11 cellular contexts compared by ENCODE assay signal in the genomic region with DNA sequence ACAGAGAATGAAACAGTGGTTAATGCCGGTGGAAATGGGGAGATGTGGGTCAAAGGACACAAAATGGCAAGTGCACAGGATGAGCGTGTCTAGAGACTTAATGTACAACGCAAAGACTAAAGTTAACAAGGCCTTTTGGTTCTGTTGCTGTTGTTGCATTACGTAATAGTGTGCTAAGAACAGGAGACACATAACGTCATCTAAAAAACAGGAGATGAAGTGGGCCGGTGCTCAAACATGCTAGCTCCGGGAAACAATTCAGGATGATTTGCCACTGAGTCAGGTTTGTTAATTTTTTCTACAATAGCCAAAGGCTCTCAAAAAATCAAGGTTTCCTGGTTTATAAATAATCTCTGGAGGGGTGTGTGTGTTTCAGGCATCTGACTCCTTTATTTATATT. TPM values are rescaled to one million over a fixed set of nuclear protein-coding genes. Genes with fewer than 3 reads are reported as not detected.
DNase-seq lines count a peak whose midpoint lies in the region; ATAC-seq and TF ChIP-seq lines count a peak whose summit lies in the region.
"Had no signal": no experiment of that assay in that cellular context is flagged by ENCODE, and none has a peak within 500 bp of the region (broad histone marks: within the 10 kb centered on the region; RNA-seq: fewer than 3 reads in every experiment).

No MANE protein-coding gene starts in this region.

- POLR2A ChIA-PET in Caco-2 (lab: Charles Lee) = no interaction called here

- H3K36me3 ChIP-seq in adrenal gland (replicated peaks in 1 of 2) (no peaks in the 10 kb centered on the region), Caco-2 (ENCODE audit: control insufficient read depth, insufficient read depth, low read length) (no peaks in the 10 kb centered on the region)

- WGBS in adrenal gland, 4 donors = 32 to 42% (median 36%) methylated on average over 7 of the region's 7 CpGs

- H3K9me3 ChIP-seq in adrenal gland (replicated peaks in 1 of 3) = no peaks in the 10 kb centered on the region
- H3K9me3 ChIP-seq in Caco-2 = no peaks in the 10 kb centered on the region

- peak overlapping the region; percentile 70 to 84 (median 76) for H3K27ac ChIP-seq in adrenal gland

- TF ChIP-seq POLR2A in adrenal gland (IDR thresholded peaks at IDR 0.05) = peak in 1 of 2 donors; percentile 41

- H3K27me3 Mint-ChIP-seq in HFFc6 (ENCODE audit: insufficient read depth) (no peaks in the 10 kb centered on the region; the same call in 1 of the 2 replicates), Caco-2 (ENCODE audit: insufficient read depth, unreplicated experiment) (no peaks in the 10 kb centered on the region)
- H3K27me3 Mint-ChIP-seq: IgD-negative memory B cell had no signal

- H3K4me1 Mint-ChIP-seq in HFFc6 (ENCODE audit: low read depth) (peaks cover 46% of the 10 kb centered on the region), Caco-2 (ENCODE audit: low read depth, unreplicated experiment) (peaks cover 18% of the 10 kb centered on the region)

- H3K4me3 Mint-ChIP-seq in HFFc6 (peak overlapping the region; percentile 27; the same call in 1 of the 2 replicates), Caco-2 (ENCODE audit: unreplicated experiment) (no peak overlapping the region)
- H3K4me3 Mint-ChIP-seq: H9, IgD-negative memory B cell had no signal

- H3K9me3 Mint-ChIP-seq in HFFc6 = no peaks in the 10 kb centered on the region
- no peaks in the 10 kb centered on the region for H3K9me3 Mint-ChIP-seq in Caco-2 (ENCODE audit: unreplicated experiment)
- H3K9me3 Mint-ChIP-seq: H9, IgD-negative memory B cell had no signal

- in situ Hi-C loops in G401 (cut with HindIII; ENCODE audit: low sequenced_read_pairs) = no loop called here
- in situ Hi-C loops in GM13976 (cut with MboI; ENCODE audit: low sequenced_read_pairs, unreplicated experiment) = no loop called here

- intact Hi-C loops in adrenal gland (cut with DNase I) (no loop called here), left ventricle myocardium superior (cut with micrococcal nuclease) (no loop called here), Caco-2 (cut with micrococcal nuclease; ENCODE audit: unreplicated experiment) (loop anchor here (5.0 kb wide), 1 partner anchor 123 kb away; no protein-coding TSS in a partner anchor)

- TF ChIP-seq CTCF in HFFc6 (IDR thresholded peaks at IDR 0.05) = no peak
- TF ChIP-seq CTCF in adrenal gland (IDR thresholded peaks at IDR 0.05) = no peak
- TF ChIP-seq CTCF in Caco-2 (IDR thresholded peaks at IDR 0.05; ENCODE audit: insufficient read depth in 1 of 2, low read depth in 1 of 2, low read length in 1 of 2, severe bottlenecking in 1 of 2, unreplicated experiment in 1 of 2) = no peak
- TF ChIP-seq CTCF in GM13976 (IDR thresholded peaks at IDR 0.05; ENCODE audit: borderline replicate concordance, control extremely low read depth, extremely low read depth, insufficient read depth, missing control alignments) = no peak

- CTCF ChIA-PET in Caco-2 (lab: Charles Lee) = no interaction called here

- peaks cover 8% of the 10 kb centered on the region for H3K36me3 Mint-ChIP-seq in HFFc6 (ENCODE audit: low read depth)
- no peaks in the 10 kb centered on the region for H3K36me3 Mint-ChIP-seq in Caco-2 (ENCODE audit: insufficient read depth, unreplicated experiment)
- H3K36me3 Mint-ChIP-seq: IgD-negative memory B cell had no signal

- H3K27me3 ChIP-seq in adrenal gland (no peaks in the 10 kb centered on the region), Caco-2 (replicated peaks; ENCODE audit: control insufficient read depth, insufficient read depth, low read length) (no peaks in the 10 kb centered on the region)

- no TSS peak for BruUV-seq in Caco-2 (replicated peaks; lab: Mats Ljungman, UMichigan)

- DNase-seq in HFFc6 = peak; percentile 85
- peak; percentile 44 to 78 (median 69) for DNase-seq in adrenal gland
- no peak for DNase-seq in left ventricle myocardium superior
- DNase-seq in stromal cell of bone marrow (ENCODE audit: low read depth) = peak; percentile 79
- DNase-seq in NCI-H2081 treated with DMSO at 0.1 percent for 48 hours (lab: John Stamatoyannopoulos, UW) = no peak
- DNase-seq in G401 (ENCODE audit: low spot score) = no peak
- DNase-seq in Caco-2 = no peak
- DNase-seq in GM13976 (ENCODE audit: low spot score) = no peak
- DNase-seq: H9 had no signal

- ATAC-seq in left ventricle myocardium superior = peak; percentile 39

- H3K4me3 ChIP-seq in adrenal gland (no peak overlapping the region), Caco-2 (ENCODE audit: low read depth, low read length) (no peak overlapping the region)
- H3K4me3 ChIP-seq: skin epidermis had no signal

- H3K4me1 ChIP-seq in adrenal gland (replicated peaks in 1 of 2) (peaks cover 52 to 72% of the 10 kb centered on the region in 2 donors), Caco-2 (peaks cover 18% of the 10 kb centered on the region)

- H3K27ac Mint-ChIP-seq in HFFc6 = peak overlapping the region; percentile 70
- H3K27ac Mint-ChIP-seq in Caco-2 (ENCODE audit: unreplicated experiment) = no peak overlapping the region
- H3K27ac Mint-ChIP-seq: H9 had no signal

RNA-seq across cellular contexts. Expression of a gene that starts 55.5 kb away (rescaled TPM):
- 10 to 100 TPM; 14.6 to 20.5 (median 16.6) TPM for total RNA-seq in HFFc6 (2021; fragmentation: NEBNext Ultra II Directional; extraction: Animal tissue kit (Norgen Biotek cat#: 25700))
- total RNA-seq in adrenal gland (10 to 100 TPM; 17.3 to 46.6 (median 25.1) TPM), left ventricle myocardium superior (14.7 TPM), Caco-2 (2022) (15.6 and 18.2 TPM in 2 replicates)
- 10 to 100 TPM in 2 of 3 donors, 1 to 10 TPM in 1; 9.7 to 13.8 (median 10.8) TPM for polyA plus RNA-seq in adrenal gland
- 1.3 and 1.8 TPM in 2 replicates for total RNA-seq in G401 (2014; rRNA removed; shearing (Covaris generic))

Comparison
In these comparisons a context has a peak if more than half of its experiments do, and no peak if none do; other contexts are left out.
1. DNase-seq: peak in HFFc6 (single experiment), adrenal gland (7 of 7) and stromal cell of bone marrow (single experiment); none in left ventricle myocardium superior (single experiment), NCI-H2081 treated with DMSO at 0.1 percent for 48 hours (single experiment), G401 (single experiment), Caco-2 (0 of 2) and GM13976 (single experiment).